Comparison of ENCODE assay signal across 25 cellular contexts in genomic region chr12:97545804-97546203, GRCh38.
A peak's percentile ranks its signal among the peaks of the same experiment; 100 is the strongest.
DNase-seq lines count a peak whose midpoint lies in the region; ATAC-seq and TF ChIP-seq lines count a peak whose summit lies in the region.
"Had no signal": no experiment of that assay in that cellular context is flagged by ENCODE, and none has a peak within 500 bp of the region (broad histone marks: within the 10 kb centered on the region; RNA-seq: fewer than 3 reads in every experiment).

No MANE protein-coding gene starts in this region.

- no peak overlapping the region for H3K9ac ChIP-seq in PC-3 (ENCODE audit: low read length)

- no peaks in the 10 kb centered on the region for H3K9me2 ChIP-seq in PC-3 (replicated peaks; ENCODE audit: low read length)

- DNase-seq in DMS153 (lab: John Stamatoyannopoulos, UW) (peak; percentile 39), DMS153 treated with DMSO at 0.1 percent for 48 hours (lab: John Stamatoyannopoulos, UW; ENCODE audit: unreplicated experiment) (no peak), NCI-H748 (lab: John Stamatoyannopoulos, UW; ENCODE audit: unreplicated experiment) (peak; percentile 38), NCI-H748 treated with DMSO at 0.1 percent for 48 hours (lab: John Stamatoyannopoulos, UW) (no peak), PC-3 (peak; percentile 68), dedifferentiated amniotic fluid mesenchymal stem cell (ENCODE audit: extremely low spot score) (no peak), uterus (no peak), HK-2 (ENCODE audit: unreplicated experiment) (no peak)
- DNase-seq: ACHN; BE2C; CD8-positive, alpha-beta memory T cell; GF-D8; Karpas-422; NCI-H1092 treated with DMSO at 0.1 percent for 48 hours; NCI-H1694; NCI-H2081 treated with DMSO at 0.1 percent for 48 hours; NCI-H446; NCI-H526 treated with DMSO at 0.1 percent for 48 hours; Right ventricle myocardium superior; RPMI8226; T-helper 2 cell had no signal

- H3K27ac ChIP-seq in PC-3 (ENCODE audit: low read length), result no peak overlapping the region
- H3K27ac ChIP-seq in uterus, result no peak overlapping the region
- H3K27ac ChIP-seq: 22Rv1, SJSA1 had no signal

- H3K4me1 ChIP-seq in PC-3 (ENCODE audit: insufficient read depth, low read length), result peaks cover 3% of the 10 kb centered on the region; the same call in 1 of the 2 replicates
- H3K4me1 ChIP-seq in uterus, result no peaks in the 10 kb centered on the region
- H3K4me1 ChIP-seq: BE2C, SJSA1 had no signal

- H3K4me3 ChIP-seq in PC-3 (ENCODE audit: low read length) (no peak overlapping the region), uterus (no peak overlapping the region)
- H3K4me3 ChIP-seq: SJSA1 had no signal

- BruUV-seq in PC-3 (replicated peaks; lab: Mats Ljungman, UMichigan), result no TSS peak

- H3K4me2 ChIP-seq in PC-3 (ENCODE audit: low read length), result no peak overlapping the region

- TF ChIP-seq POLR2A in uterus (IDR thresholded peaks at IDR 0.05), result no peak

- H3F3A ChIP-seq in PC-3 (ENCODE audit: low read length, unreplicated experiment), result no peaks in the 10 kb centered on the region

- H3K9me3 ChIP-seq in PC-3 (ENCODE audit: low read length), result no peaks in the 10 kb centered on the region; the same call in 1 of the 2 replicates
- no peaks in the 10 kb centered on the region for H3K9me3 ChIP-seq in uterus
- H3K9me3 ChIP-seq: BE2C, SJSA1 had no signal

- H3K79me2 ChIP-seq in PC-3 (ENCODE audit: low read length), result no peaks in the 10 kb centered on the region

- TF ChIP-seq CTCF in PC-3 (conservative IDR thresholded peaks at IDR 0.05; ENCODE audit: low read depth, low read length) (no peak), uterus (IDR thresholded peaks at IDR 0.05) (no peak)

- intact Hi-C loops in PC-3 (cut with micrococcal nuclease), result no loop called here
- intact Hi-C loops in uterus (cut with DNase I; ENCODE audit: low total_unique reads), result no loop called here

- ATAC-seq in PC-3, result no peak
- ATAC-seq: HCT116, HepG2 had no signal

- H3K27me3 ChIP-seq in PC-3 (ENCODE audit: low read length) (no peaks in the 10 kb centered on the region), uterus (no peaks in the 10 kb centered on the region)
- H3K27me3 ChIP-seq: BE2C, SJSA1 had no signal

- POLR2A ChIA-PET in PC-3 (lab: Charles Lee; ENCODE audit: unreplicated experiment), result no interaction called here

- no peaks in the 10 kb centered on the region for H4K20me1 ChIP-seq in PC-3 (ENCODE audit: low read length)

- H3K36me3 ChIP-seq in PC-3 (ENCODE audit: low read depth, low read length) (no peaks in the 10 kb centered on the region), uterus (no peaks in the 10 kb centered on the region)
- H3K36me3 ChIP-seq: BE2C, SJSA1 had no signal

- CTCF ChIA-PET in PC-3 (lab: Charles Lee), result no interaction called here

- H2AFZ ChIP-seq in PC-3 (ENCODE audit: low read length), result no peak overlapping the region

Comparison
In these comparisons a context has a peak if more than half of its experiments do, and no peak if none do; other contexts are left out.
1. DNase-seq: peak in DMS153 (single experiment), NCI-H748 (single experiment) and PC-3 (single experiment); none in DMS153 treated with DMSO at 0.1 percent for 48 hours (single experiment), NCI-H748 treated with DMSO at 0.1 percent for 48 hours (single experiment), dedifferentiated amniotic fluid mesenchymal stem cell (single experiment), uterus (0 of 2) and HK-2 (single experiment).